Comparison of ENCODE assay signal across 8 cellular contexts in genomic region chrX:56248492-56248891, GRCh38. TPM values are rescaled to one million over a fixed set of nuclear protein-coding genes. Genes with fewer than 3 reads are reported as not detected.
A peak's percentile ranks its signal among the peaks of the same experiment; 100 is the strongest.
DNase-seq lines count a peak whose midpoint lies in the region; ATAC-seq and TF ChIP-seq lines count a peak whose summit lies in the region.

No MANE protein-coding gene starts in this region.

- H3K9me3 ChIP-seq in BE2C = no peaks in the 10 kb centered on the region
- no peaks in the 10 kb centered on the region for H3K9me3 ChIP-seq in PC-3 (ENCODE audit: low read length)

- H4K20me1 ChIP-seq in PC-3 (ENCODE audit: low read length) = no peaks in the 10 kb centered on the region

- no peak overlapping the region for H3K9ac ChIP-seq in PC-3 (ENCODE audit: low read length)

- H2AFZ ChIP-seq in PC-3 (ENCODE audit: low read length) = peak overlapping the region; percentile 56; the same call in 1 of the 2 replicates

- H3K27me3 ChIP-seq in BE2C = no peaks in the 10 kb centered on the region
- H3K27me3 ChIP-seq in PC-3 (ENCODE audit: low read length) = no peaks in the 10 kb centered on the region

- peak; percentile 95 for ATAC-seq in GM18867 (IDR thresholded peaks at IDR 0.05; ENCODE audit: unreplicated experiment)
- peak; percentile 96 for ATAC-seq in HG03342 (IDR thresholded peaks at IDR 0.05; ENCODE audit: unreplicated experiment)
- ATAC-seq in PC-3 = peak; percentile 53

- intact Hi-C loops in PC-3 (cut with micrococcal nuclease) = loop anchor here (1.0 kb wide), 1 partner anchor 447 kb away; no protein-coding TSS in a partner anchor

- POLR2A ChIA-PET in PC-3 (lab: Charles Lee; ENCODE audit: unreplicated experiment) = no interaction called here

- peak; percentile 67 for TF ChIP-seq CTCF in BE2C (IDR thresholded peaks at IDR 0.05; ENCODE audit: low read depth, low read length)
- TF ChIP-seq CTCF in PC-3 (conservative IDR thresholded peaks at IDR 0.05; ENCODE audit: low read depth, low read length) = peak; percentile 74

- CTCF ChIA-PET in PC-3 (lab: Charles Lee) = interaction anchor here (0.7 kb wide), 2 partner anchors 447 to 1114 kb away, joined by 3 to 6 read pairs; no protein-coding TSS in a partner anchor

- peak overlapping the region; percentile 51 for H3K4me2 ChIP-seq in PC-3 (ENCODE audit: low read length)

- H3K4me3 ChIP-seq in BE2C (ENCODE audit: low read depth, low read length) = no peak overlapping the region
- H3K4me3 ChIP-seq in PC-3 (ENCODE audit: low read length) = no peak overlapping the region

- no peaks in the 10 kb centered on the region for H3F3A ChIP-seq in PC-3 (ENCODE audit: low read length, unreplicated experiment)

- peak; percentile 40 for DNase-seq in BE2C
- peak; percentile 60 for DNase-seq in PC-3
- peak; percentile 30 for DNase-seq in activated T-helper 9 cell treated with anti-CD3 and anti-CD28 coated beads, Interleukin-2, amount 50 U/mL, for 16 hours (ENCODE audit: low read depth)
- DNase-seq in germinal center (ENCODE audit: low spot score) = peak; percentile 20
- DNase-seq in retina = peak; percentile 55
- no peak for DNase-seq in NCI-H1048 (lab: John Stamatoyannopoulos, UW)

- no peaks in the 10 kb centered on the region for H3K4me1 ChIP-seq in BE2C
- no peaks in the 10 kb centered on the region for H3K4me1 ChIP-seq in PC-3 (ENCODE audit: insufficient read depth, low read length)

- no peak overlapping the region for H3K27ac ChIP-seq in PC-3 (ENCODE audit: low read length)

- BruUV-seq in PC-3 (replicated peaks; lab: Mats Ljungman, UMichigan) = no TSS peak

- no peaks in the 10 kb centered on the region for H3K9me2 ChIP-seq in PC-3 (replicated peaks; ENCODE audit: low read length)

- H3K36me3 ChIP-seq in BE2C (no peaks in the 10 kb centered on the region), PC-3 (ENCODE audit: low read depth, low read length) (no peaks in the 10 kb centered on the region)

- H3K79me2 ChIP-seq in PC-3 (ENCODE audit: low read length) = no peaks in the 10 kb centered on the region

RNA-seq across cellular contexts. Expression of gene KLF8, which starts 16.3 kb away (rescaled TPM):
- polyA plus RNA-seq in BE2C (2012; ENCODE audit: insufficient read depth, insufficient read length, low read depth) = 0.40 TPM
- 0.04 TPM in 1 of 2 replicates, not detected in the other for total RNA-seq in PC-3 (2014; rRNA removed)
